Comparison of ENCODE assay signal across 25 cellular contexts in genomic region chr6:98498891-98499290, GRCh38.
DNase-seq lines count a peak whose midpoint lies in the region; ATAC-seq and TF ChIP-seq lines count a peak whose summit lies in the region.
"Had no signal": no experiment of that assay in that cellular context is flagged by ENCODE, and none has a peak within 500 bp of the region (broad histone marks: within the 10 kb centered on the region; RNA-seq: fewer than 3 reads in every experiment).

No MANE protein-coding gene starts in this region.

- H3K4me1 ChIP-seq in HAP-1 = peaks cover 6% of the 10 kb centered on the region; the same call in 1 of the 2 replicates
- H3K4me1 ChIP-seq in right lobe of liver = no peaks in the 10 kb centered on the region
- H3K4me1 ChIP-seq: breast epithelium, esophagus muscularis mucosa, gastrocnemius medialis, left lung, Peyer's patch, spleen, suprapubic skin had no signal

- no peak for TF ChIP-seq CTCF in right lobe of liver (IDR thresholded peaks at IDR 0.05)

- intact Hi-C loops in right lobe of liver (cut with DNase I) = no loop called here

- H3K36me3 ChIP-seq in HAP-1 (replicated peaks) (no peaks in the 10 kb centered on the region), right lobe of liver (no peaks in the 10 kb centered on the region)
- H3K36me3 ChIP-seq: BLaER1 treated with 17β-estradiol and CSF1 and Interleukin-3, amounts not matched to agents 10 nM and 100 nM; breast epithelium; esophagus muscularis mucosa; gastrocnemius medialis; left lung; ovary; Peyer's patch; spleen; suprapubic skin had no signal

- ATAC-seq in right lobe of liver (no peak), GM18870 (IDR thresholded peaks at IDR 0.05; ENCODE audit: unreplicated experiment) (no peak)
- ATAC-seq: gastrocnemius medialis; left lung; naive thymus-derived CD4-positive, alpha-beta T cell; stimulated activated memory B cell treated with anti-CD40 and anti-IgM and Interleukin-4, amounts not matched to agents 10 μg/mL and 1 μg/mL and 100 μg/mL, for 72 hours had no signal

- no peaks in the 10 kb centered on the region for H3K27me3 ChIP-seq in HAP-1 (ENCODE audit: low read depth)
- no peaks in the 10 kb centered on the region for H3K27me3 ChIP-seq in right lobe of liver
- H3K27me3 ChIP-seq: BLaER1 treated with 17β-estradiol and CSF1 and Interleukin-3, amounts not matched to agents 10 nM and 100 nM; breast epithelium; esophagus muscularis mucosa; gastrocnemius medialis; left lung; ovary; Peyer's patch; spleen; suprapubic skin had no signal

- DNase-seq in COLO829 (ENCODE audit: low spot score) (peak; percentile 17), HAP-1 (ENCODE audit: low spot score in 2 of 2) (peak; percentile 39 to 44), OCI-M1 (lab: John Stamatoyannopoulos, UW) (peak; percentile 63), midbrain (lab: John Stamatoyannopoulos, UW) (peak; percentile 40), AG20443 (ENCODE audit: low spot score) (no peak), right lobe of liver (no peak)
- DNase-seq: activated T-cell treated with anti-CD3 and anti-CD28 coated beads, Interleukin-2, amount 50 U/mL, for 24 hours; gastrocnemius medialis; left lung; naive thymus-derived CD4-positive, alpha-beta T cell; NCI-H1105 treated with DMSO at 0.1 percent for 48 hours; NCI-H2081 treated with DMSO at 0.1 percent for 48 hours; NCI-H524; ovary; Peyer's patch; spleen; stimulated activated CD4-positive, alpha-beta T cell treated with anti-CD3 and anti-CD28 coated beads, Interleukin-4, amount 100 ng/mL, for 1 hour; T-helper 1 cell had no signal

- in situ Hi-C loops in HAP-1 (cut with MboI; ENCODE audit: low sequenced_read_pairs) = no loop called here

- H3K9me3 ChIP-seq in HAP-1 (no peaks in the 10 kb centered on the region), right lobe of liver (no peaks in the 10 kb centered on the region)
- H3K9me3 ChIP-seq: BLaER1 treated with 17β-estradiol and CSF1 and Interleukin-3, amounts not matched to agents 10 nM and 100 nM; breast epithelium; esophagus muscularis mucosa; gastrocnemius medialis; left lung; ovary; Peyer's patch; spleen; suprapubic skin had no signal

- no peak overlapping the region for H3K27ac ChIP-seq in right lobe of liver
- H3K27ac ChIP-seq: BLaER1 treated with 17β-estradiol and CSF1 and Interleukin-3, amounts not matched to agents 10 nM and 100 nM; breast epithelium; coronary artery; esophagus muscularis mucosa; gastrocnemius medialis; left lung; ovary; Peyer's patch; spleen; suprapubic skin had no signal

- H3K4me3 ChIP-seq in HAP-1 (no peak overlapping the region), right lobe of liver (no peak overlapping the region)
- H3K4me3 ChIP-seq: BLaER1 treated with 17β-estradiol and CSF1 and Interleukin-3, amounts not matched to agents 10 nM and 100 nM; breast epithelium; coronary artery; esophagus muscularis mucosa; gastrocnemius medialis; left lung; ovary; Peyer's patch; spleen; suprapubic skin had no signal

- TF ChIP-seq POLR2A in right lobe of liver (IDR thresholded peaks at IDR 0.05) = no peak

- 19% methylated on average over 3 of the region's 3 CpGs for WGBS in right lobe of liver (ENCODE audit: insufficient coverage, low coverage, low lambda C conversion rate, missing lambda C conversion rate)

Comparison
In these comparisons a context has a peak if more than half of its experiments do, and no peak if none do; other contexts are left out.
1. DNase-seq: peak in COLO829 (single experiment), HAP-1 (2 of 2), OCI-M1 (single experiment) and midbrain (single experiment); none in AG20443 (single experiment) and right lobe of liver (0 of 3).